Comparison of ENCODE assay signal across 8 cellular contexts in the genomic region with DNA sequence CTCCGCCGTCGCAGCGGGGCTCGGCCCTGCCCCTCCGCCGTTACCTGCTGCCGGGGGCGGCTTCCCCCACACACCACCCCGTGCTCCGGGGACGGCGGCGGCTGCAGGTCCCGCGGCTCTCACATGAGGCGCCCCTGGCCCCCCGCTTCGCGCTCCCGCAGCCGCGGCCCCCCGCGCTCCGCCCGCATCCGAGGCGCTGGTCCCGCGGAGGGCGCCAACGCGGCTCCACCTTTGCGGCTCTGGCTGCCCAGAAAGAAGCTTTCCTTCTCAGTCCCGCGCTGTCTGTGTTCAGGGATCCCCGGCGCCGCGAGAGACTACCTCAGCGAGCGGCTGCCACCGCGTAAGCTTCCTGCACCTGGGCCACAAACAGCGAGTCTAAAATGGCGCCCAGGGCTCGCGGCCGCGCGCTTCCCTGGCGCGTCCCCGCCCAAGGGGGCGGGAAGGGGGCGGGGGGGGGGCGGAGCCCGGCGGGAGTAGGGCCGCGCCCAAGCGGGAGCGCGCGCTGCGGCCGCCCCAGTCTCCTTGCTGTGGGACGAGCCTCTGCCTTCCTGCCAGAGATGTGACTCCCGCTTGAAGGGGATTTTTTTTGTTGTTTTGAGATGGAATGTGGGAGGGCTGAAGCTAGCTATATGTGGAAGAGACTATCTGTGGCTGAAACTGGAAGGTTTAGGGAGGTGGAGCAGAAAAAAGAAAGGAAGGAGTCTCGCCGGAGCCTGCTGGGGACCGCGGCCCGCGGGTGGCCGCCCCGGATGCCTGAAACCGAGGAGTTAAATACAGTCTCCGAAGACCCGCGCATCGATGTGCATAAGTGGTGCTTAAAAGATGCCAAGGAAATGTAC. TPM values are rescaled to one million over a fixed set of nuclear protein-coding genes. Genes with fewer than 3 reads are reported as not detected.
DNase-seq lines count a peak whose midpoint lies in the region; ATAC-seq, FAIRE-seq and TF ChIP-seq lines count a peak whose summit lies in the region.

A gene with protein sequence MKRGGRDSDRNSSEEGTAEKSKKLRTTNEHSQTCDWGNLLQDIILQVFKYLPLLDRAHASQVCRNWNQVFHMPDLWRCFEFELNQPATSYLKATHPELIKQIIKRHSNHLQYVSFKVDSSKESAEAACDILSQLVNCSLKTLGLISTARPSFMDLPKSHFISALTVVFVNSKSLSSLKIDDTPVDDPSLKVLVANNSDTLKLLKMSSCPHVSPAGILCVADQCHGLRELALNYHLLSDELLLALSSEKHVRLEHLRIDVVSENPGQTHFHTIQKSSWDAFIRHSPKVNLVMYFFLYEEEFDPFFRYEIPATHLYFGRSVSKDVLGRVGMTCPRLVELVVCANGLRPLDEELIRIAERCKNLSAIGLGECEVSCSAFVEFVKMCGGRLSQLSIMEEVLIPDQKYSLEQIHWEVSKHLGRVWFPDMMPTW (minus strand): TSS at position 377 of the 839 bp plus-strand sequence. CDS start 5,299 bp downstream, outside the sequence.

- no peaks in the 10 kb centered on the region for H3K9me3 ChIP-seq in right atrium auricular region

- DNase-seq in NCI-H146 treated with DMSO at 0.1 percent for 48 hours (lab: John Stamatoyannopoulos, UW; ENCODE audit: unreplicated experiment) (peak; percentile 92), anterior cingulate cortex (lab: John Stamatoyannopoulos, UW) (peak; percentile 34 to 88 (median 80)), right atrium auricular region (ENCODE audit: low spot score) (peak; percentile 84), pulmonary artery endothelial cell (ENCODE audit: low read depth, low spot score) (peak; percentile 57), urothelium cell line (ENCODE audit: low spot score) (peak; percentile 88)

- peak within 1 kb of the TSS; percentile 100 for H3K27ac ChIP-seq in right atrium auricular region

- no peaks in the 10 kb centered on the region for H3K36me3 ChIP-seq in right atrium auricular region

- no peaks in the 10 kb centered on the region for H3K27me3 ChIP-seq in right atrium auricular region

- intact Hi-C loops in T-helper 2 cell treated with Interferon-gamma antibody and Interleukin-4, amounts not matched to agents 100 ng/mL and 5 ng/mL, for 36 hours (cut with micrococcal nuclease): loop anchor here (1.0 to 5.0 kb wide), 7 partner anchors 10 to 670 kb away; a partner anchor contains a TSS

- ATAC-seq in GM18499 (IDR thresholded peaks at IDR 0.05; ENCODE audit: insufficient read depth, unreplicated experiment): peak; percentile 49
- ATAC-seq in HG02884 (IDR thresholded peaks at IDR 0.05; ENCODE audit: unreplicated experiment): peak; percentile 56

- no peak for TF ChIP-seq CTCF in right atrium auricular region (IDR thresholded peaks at IDR 0.05)

- FAIRE-seq in urothelium cell line (lab: Jason Lieb, UNC): no peak

- peak within 1 kb of the TSS; percentile 95 to 98 for H3K4me3 ChIP-seq in right atrium auricular region

- peaks cover 0 to 46% of the 10 kb centered on the region in 2 donors for H3K4me1 ChIP-seq in right atrium auricular region

RNA-seq across cellular contexts. Expression of the gene that starts here (rescaled TPM):
- total RNA-seq in T-helper 2 cell treated with Interferon-gamma antibody and Interleukin-4, amounts not matched to agents 100 ng/mL and 5 ng/mL, for 36 hours: 42.6 and 43.9 TPM in 2 replicates
- total RNA-seq in right atrium auricular region (10 to 100 TPM; 47.2 to 48.1 TPM), pulmonary artery endothelial cell (54.2 and 69.3 TPM in 2 replicates)

Comparison
In these comparisons a context has a peak if more than half of its experiments do, and no peak if none do; other contexts are left out.
1. Peak in every context shown above with its lines: DNase-seq, ATAC-seq, H3K4me3 ChIP-seq and H3K27ac ChIP-seq.